ENCODE assay signal across 15 cellular contexts in genomic region chr3:126469479-126469878, GRCh38. TPM values are rescaled to one million over a fixed set of nuclear protein-coding genes. Genes with fewer than 3 reads are reported as not detected.
A peak's percentile ranks its signal among the peaks of the same experiment; 100 is the strongest.
DNase-seq lines count a peak whose midpoint lies in the region; ATAC-seq and TF ChIP-seq lines count a peak whose summit lies in the region.
"Had no signal": no experiment of that assay in that cellular context is flagged by ENCODE, and none has a peak within 500 bp of the region (broad histone marks: within the 10 kb centered on the region; RNA-seq: fewer than 3 reads in every experiment).

No MANE protein-coding gene starts in this region.

- H3K4me1 Mint-ChIP-seq in natural killer cell treated with Interleukin-12 subunit alpha and Interleukin-12 subunit beta and Interleukin-15 and Interleukin-18, amount 100 ng/mL, for 72 hours (ENCODE audit: low read depth in 2 of 2), result peaks cover 56 to 61% of the 10 kb centered on the region in 2 donors
- H3K4me1 Mint-ChIP-seq in natural killer cell, result peaks cover 50 to 65% of the 10 kb centered on the region in 2 donors
- H3K4me1 Mint-ChIP-seq in activated CD4-positive, alpha-beta memory T cell treated with anti-CD3 and anti-CD28 coated beads, Interleukin-2, amount 10 ng/mL, durations not matched to agents 7 days and 5 days, result peaks cover 66% of the 10 kb centered on the region

- peak overlapping the region in 1 of 2 donors; percentile 56 for H3K27ac Mint-ChIP-seq in natural killer cell treated with Interleukin-12 subunit alpha and Interleukin-12 subunit beta and Interleukin-15 and Interleukin-18, amount 100 ng/mL, for 72 hours
- H3K27ac Mint-ChIP-seq in natural killer cell, result peak overlapping the region in 1 of 2 donors; percentile 74
- peak overlapping the region; percentile 51 for H3K27ac Mint-ChIP-seq in activated CD4-positive, alpha-beta memory T cell treated with anti-CD3 and anti-CD28 coated beads, Interleukin-2, amount 10 ng/mL, durations not matched to agents 7 days and 5 days

- no peaks in the 10 kb centered on the region for H3K27me3 ChIP-seq in lung (ENCODE audit: control insufficient read depth, insufficient read depth)
- H3K27me3 ChIP-seq: BLaER1, thyroid gland had no signal

- peak overlapping the region in 1 of 2 donors; percentile 6 for H3K27ac ChIP-seq in lung (ENCODE audit: low read depth in 1 of 2, low read length in 1 of 2)
- H3K27ac ChIP-seq: BLaER1, thyroid gland, WERI-Rb-1 had no signal

- TF ChIP-seq CTCF in natural killer cell (IDR thresholded peaks at IDR 0.05) (no peak), lung (IDR thresholded peaks at IDR 0.05; ENCODE audit: control extremely low read depth, extremely low read depth) (no peak), GM13977 (IDR thresholded peaks at IDR 0.05; ENCODE audit: extremely low read depth, insufficient read depth, missing control alignments) (no peak)

- peaks cover 0 to 2% of the 10 kb centered on the region in 2 donors for H3K9me3 ChIP-seq in lung (ENCODE audit: control insufficient read depth in 2 of 2, insufficient read depth in 1 of 2, low read length in 1 of 2)
- H3K9me3 ChIP-seq: BLaER1, thyroid gland had no signal

- no peak overlapping the region for H3K4me3 Mint-ChIP-seq in natural killer cell treated with Interleukin-12 subunit alpha and Interleukin-12 subunit beta and Interleukin-15 and Interleukin-18, amount 100 ng/mL, for 72 hours
- no peak overlapping the region for H3K4me3 Mint-ChIP-seq in natural killer cell
- H3K4me3 Mint-ChIP-seq in activated CD4-positive, alpha-beta memory T cell treated with anti-CD3 and anti-CD28 coated beads, Interleukin-2, amount 10 ng/mL, durations not matched to agents 7 days and 5 days, result no peak overlapping the region

- in situ Hi-C loops in GM13977 (cut with MboI; ENCODE audit: low pct_unique_long_range_greater_than_20kb, low sequenced_read_pairs, unreplicated experiment), result no loop called here

- CTCF ChIA-PET in activated CD4-positive, alpha-beta memory T cell treated with anti-CD3 and anti-CD28 coated beads, Interleukin-2, amount 10 ng/mL, durations not matched to agents 7 days and 5 days (lab: Charles Lee), result no interaction called here

- peaks cover 20 to 30% of the 10 kb centered on the region in 2 donors for H3K4me1 ChIP-seq in lung (ENCODE audit: control insufficient read depth in 2 of 2, insufficient read depth in 2 of 2, low read length in 2 of 2)

- peak; percentile 51 for DNase-seq in natural killer cell treated with Interleukin-12 subunit alpha and Interleukin-12 subunit beta and Interleukin-15 and Interleukin-18, amount 100 ng/mL, for 72 hours (ENCODE audit: low spot score)
- DNase-seq in natural killer cell (no peak), lung (ENCODE audit: low spot score) (peak; percentile 73), GM13977 (ENCODE audit: low spot score) (no peak)
- no peak for DNase-seq in activated CD4-positive, alpha-beta memory T cell treated with anti-CD3 and anti-CD28 coated beads, Interleukin-2, amount 10 ng/mL, durations not matched to agents 7 days and 5 days
- DNase-seq: NCI-H1092, NCI-H2227 treated with DMSO at 0.1 percent for 48 hours, occipital lobe, OCI-M1, WERI-Rb-1 had no signal

- H3K9me3 Mint-ChIP-seq in natural killer cell treated with Interleukin-12 subunit alpha and Interleukin-12 subunit beta and Interleukin-15 and Interleukin-18, amount 100 ng/mL, for 72 hours, result no peaks in the 10 kb centered on the region
- no peaks in the 10 kb centered on the region for H3K9me3 Mint-ChIP-seq in natural killer cell
- H3K9me3 Mint-ChIP-seq in activated CD4-positive, alpha-beta memory T cell treated with anti-CD3 and anti-CD28 coated beads, Interleukin-2, amount 10 ng/mL, durations not matched to agents 7 days and 5 days, result no peaks in the 10 kb centered on the region

- intact Hi-C loops in natural killer cell (cut with micrococcal nuclease), result no loop called here

- POLR2A ChIA-PET in activated CD4-positive, alpha-beta memory T cell treated with anti-CD3 and anti-CD28 coated beads, Interleukin-2, amount 10 ng/mL, durations not matched to agents 7 days and 5 days (lab: Charles Lee), result no interaction called here

- no peaks in the 10 kb centered on the region for H3K27me3 Mint-ChIP-seq in natural killer cell treated with Interleukin-12 subunit alpha and Interleukin-12 subunit beta and Interleukin-15 and Interleukin-18, amount 100 ng/mL, for 72 hours
- no peaks in the 10 kb centered on the region for H3K27me3 Mint-ChIP-seq in natural killer cell (ENCODE audit: low read depth in 2 of 2)
- no peaks in the 10 kb centered on the region for H3K27me3 Mint-ChIP-seq in activated CD4-positive, alpha-beta memory T cell treated with anti-CD3 and anti-CD28 coated beads, Interleukin-2, amount 10 ng/mL, durations not matched to agents 7 days and 5 days

- WGBS in lung, 2 donors, result 74 to 86% methylated on average over 11 of the region's 11 CpGs

- no peak for ATAC-seq in natural killer cell treated with Interleukin-12 subunit alpha and Interleukin-12 subunit beta and Interleukin-15 and Interleukin-18, amount 100 ng/mL, for 72 hours
- no peak for ATAC-seq in natural killer cell
- no peak for ATAC-seq in lung (ENCODE audit: insufficient read depth, low FRiP score)
- ATAC-seq in GM21367 (IDR thresholded peaks at IDR 0.05; ENCODE audit: unreplicated experiment), result no peak
- no peak for ATAC-seq in HG03175 (IDR thresholded peaks at IDR 0.05; ENCODE audit: unreplicated experiment)
- ATAC-seq: HCT116 had no signal

- H3K4me3 ChIP-seq in lung, result no peak overlapping the region
- H3K4me3 ChIP-seq: BLaER1, thyroid gland had no signal

- peaks cover 11 to 60% of the 10 kb centered on the region in 2 donors for H3K36me3 ChIP-seq in lung (ENCODE audit: control insufficient read depth in 2 of 2, insufficient read depth in 2 of 2, low read length in 2 of 2)

- peaks cover 19% of the 10 kb centered on the region for H3K36me3 Mint-ChIP-seq in natural killer cell treated with Interleukin-12 subunit alpha and Interleukin-12 subunit beta and Interleukin-15 and Interleukin-18, amount 100 ng/mL, for 72 hours
- H3K36me3 Mint-ChIP-seq in natural killer cell, result peaks cover 8% of the 10 kb centered on the region
- H3K36me3 Mint-ChIP-seq in activated CD4-positive, alpha-beta memory T cell treated with anti-CD3 and anti-CD28 coated beads, Interleukin-2, amount 10 ng/mL, durations not matched to agents 7 days and 5 days (ENCODE audit: low read depth), result peaks cover 80% of the 10 kb centered on the region

RNA-seq across cellular contexts. Expression of gene ZXDC, which starts 6.2 kb away (rescaled TPM):
- 10 to 100 TPM; 34.3 to 49.2 TPM for total RNA-seq in natural killer cell treated with Interleukin-12 subunit alpha and Interleukin-12 subunit beta and Interleukin-15 and Interleukin-18, amount 100 ng/mL, for 72 hours
- total RNA-seq in natural killer cell (10 to 100 TPM; 56.1 to 70.2 (median 68.4) TPM), lung (10 to 100 TPM; 44.5 to 49.5 TPM)
- 10 to 100 TPM; 23.8 to 23.9 TPM for total RNA-seq in activated CD4-positive, alpha-beta memory T cell treated with anti-CD3 and anti-CD28 coated beads, Interleukin-2, amount 10 ng/mL, durations not matched to agents 7 days and 5 days
- 10 to 100 TPM; 12.9 to 15.2 TPM for polyA plus RNA-seq in lung

RNA-seq across cellular contexts. Expression of gene UROC1, which starts 48.1 kb away (rescaled TPM):
- total RNA-seq in natural killer cell treated with Interleukin-12 subunit alpha and Interleukin-12 subunit beta and Interleukin-15 and Interleukin-18, amount 100 ng/mL, for 72 hours, result not detected
- not detected for total RNA-seq in natural killer cell
- not detected for total RNA-seq in activated CD4-positive, alpha-beta memory T cell treated with anti-CD3 and anti-CD28 coated beads, Interleukin-2, amount 10 ng/mL, durations not matched to agents 7 days and 5 days
- total RNA-seq in lung, result under 1 TPM; 0.09 to 0.21 TPM
- polyA plus RNA-seq in lung, result under 1 TPM; 0.01 to 0.08 TPM
- total RNA-seq: occipital lobe, thyroid gland had no signal

RNA-seq across cellular contexts. Expression of gene CHST13, which starts 54.5 kb away (rescaled TPM):
- total RNA-seq in natural killer cell treated with Interleukin-12 subunit alpha and Interleukin-12 subunit beta and Interleukin-15 and Interleukin-18, amount 100 ng/mL, for 72 hours, result under 1 TPM in 1 of 2 donors, not detected in 1; 0.98 TPM
- under 1 TPM in 2 of 3 donors, not detected in 1; 0.19 to 0.20 TPM for total RNA-seq in natural killer cell
- total RNA-seq in activated CD4-positive, alpha-beta memory T cell treated with anti-CD3 and anti-CD28 coated beads, Interleukin-2, amount 10 ng/mL, durations not matched to agents 7 days and 5 days, result not detected
- 1 to 10 TPM in 1 of 2 donors, under 1 TPM in 1; 0.74 to 2.7 TPM for total RNA-seq in lung
- polyA plus RNA-seq in lung, result 1 to 10 TPM in 1 of 2 donors, under 1 TPM in 1; 0.51 to 3.6 TPM
- total RNA-seq: occipital lobe had no signal

Comparison
In these comparisons a context has a peak if more than half of its experiments do, and no peak if none do; other contexts are left out.
1. DNase-seq: peak in natural killer cell treated with Interleukin-12 subunit alpha and Interleukin-12 subunit beta and Interleukin-15 and Interleukin-18, amount 100 ng/mL, for 72 hours (single experiment) and lung (single experiment); none in natural killer cell (single experiment), activated CD4-positive, alpha-beta memory T cell treated with anti-CD3 and anti-CD28 coated beads, Interleukin-2, amount 10 ng/mL, durations not matched to agents 7 days and 5 days (single experiment) and GM13977 (single experiment).